ENCODE assay signal across 8 cellular contexts in the genomic region with DNA sequence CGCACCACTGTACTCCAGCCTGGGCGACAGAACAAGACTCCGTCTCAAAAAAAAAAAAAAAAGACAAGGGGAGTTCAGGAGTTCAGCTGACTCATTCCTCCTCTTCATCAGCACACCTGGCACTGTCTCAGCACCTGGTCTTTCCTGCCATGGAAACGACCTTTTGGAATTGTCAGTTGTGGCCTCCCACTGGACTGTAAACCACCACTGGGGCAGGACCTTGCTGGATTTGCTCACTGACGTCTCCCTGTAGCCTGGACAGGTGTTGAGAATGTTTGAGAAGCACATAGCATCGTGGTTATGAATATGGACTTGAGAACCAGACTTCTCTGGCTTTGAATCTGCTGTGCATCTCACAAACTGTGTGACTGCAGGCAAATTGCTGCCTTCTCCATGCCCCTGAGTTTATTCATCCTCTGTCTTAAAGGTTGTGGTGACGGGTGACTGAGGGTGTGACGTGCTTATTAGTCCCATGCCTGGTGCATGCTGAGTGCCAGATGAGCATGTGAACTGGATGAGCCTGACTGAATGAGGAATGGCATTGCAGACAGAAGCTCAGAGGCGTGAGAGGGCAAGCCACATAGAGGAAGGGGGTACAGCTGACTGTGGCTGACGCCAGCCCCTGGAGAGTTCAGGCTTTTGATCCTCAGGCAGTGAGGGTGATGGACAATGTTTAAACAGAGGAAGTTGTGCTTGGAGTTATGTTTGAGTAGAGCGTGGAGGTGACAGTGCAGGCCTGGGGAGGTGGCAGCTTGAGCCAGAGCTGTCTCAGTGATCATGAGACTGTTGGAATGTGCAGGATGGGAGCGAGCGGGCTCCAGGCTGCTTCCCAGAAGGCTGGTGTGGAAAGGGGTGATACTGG. TPM values are rescaled to one million over a fixed set of nuclear protein-coding genes. Genes with fewer than 3 reads are reported as not detected.
DNase-seq lines count a peak whose midpoint lies in the region; ATAC-seq, FAIRE-seq and TF ChIP-seq lines count a peak whose summit lies in the region.

No MANE protein-coding gene starts in this region.

- no peak for FAIRE-seq in pancreas (lab: Jason Lieb, UNC)

- H3K4me3 ChIP-seq in Panc1 (ENCODE audit: low read depth in 2 of 2, low read length in 2 of 2): no peak overlapping the region
- H3K4me3 ChIP-seq in epithelial cell of esophagus (ENCODE audit: low read length): no peak overlapping the region
- no peak overlapping the region for H3K4me3 ChIP-seq in pancreas

- DNase-seq in ELR (ENCODE audit: low read depth) (peak; percentile 88), Panc1 (ENCODE audit: low read depth, low spot score) (peak; percentile 12), epithelial cell of esophagus (ENCODE audit: low read depth) (peak; percentile 65), pancreas (peak in 4 of 6 donors; percentile 34 to 43 (median 40)), DMS79 treated with DMSO at 0.1 percent for 48 hours (lab: John Stamatoyannopoulos, UW) (no peak), midbrain (lab: John Stamatoyannopoulos, UW) (no peak)

- intact Hi-C loops in Panc1 (cut with micrococcal nuclease; ENCODE audit: unreplicated experiment) (no loop called here), pancreas (cut with DNase I) (no loop called here)

- H3K36me3 ChIP-seq in Panc1 (ENCODE audit: control insufficient read depth, insufficient read depth, low read length) (no peaks in the 10 kb centered on the region), pancreas (no peaks in the 10 kb centered on the region)

- CTCF ChIA-PET in Panc1 (lab: Charles Lee): no interaction called here

- peaks cover 28% of the 10 kb centered on the region for H3K4me1 ChIP-seq in Panc1 (ENCODE audit: control insufficient read depth, insufficient read depth, low read length)
- H3K4me1 ChIP-seq in pancreas: peaks cover 5 to 21% (median 7%) of the 10 kb centered on the region in 3 donors

- WGBS in pancreas, 2 donors: 66 to 67% methylated on average over 13 of the region's 13 CpGs

- TF ChIP-seq CTCF in Panc1 (IDR thresholded peaks at IDR 0.05) (no peak), epithelial cell of esophagus (IDR thresholded peaks at IDR 0.05; ENCODE audit: insufficient read depth, low read depth, low read length, missing control alignments) (no peak), pancreas (IDR thresholded peaks at IDR 0.05) (no peak)

- H3K9me3 ChIP-seq in Panc1 (ENCODE audit: control insufficient read depth, insufficient read depth, low read depth, low read length): no peaks in the 10 kb centered on the region
- no peaks in the 10 kb centered on the region for H3K9me3 ChIP-seq in pancreas

- H3K27me3 ChIP-seq in Panc1 (ENCODE audit: control insufficient read depth, insufficient read depth, low read length) (no peaks in the 10 kb centered on the region), pancreas (no peaks in the 10 kb centered on the region)

- BruUV-seq in Panc1 (replicated peaks; lab: Mats Ljungman, UMichigan): no TSS peak

- ATAC-seq in Panc1 (peak; percentile 33; the same call in 1 of the 2 replicates), pancreas (peak; percentile 41 to 55 (median 48)), GM21825 (IDR thresholded peaks at IDR 0.05; ENCODE audit: unreplicated experiment) (no peak), HG02840 (IDR thresholded peaks at IDR 0.05; ENCODE audit: low FRiP score, unreplicated experiment) (no peak)

- POLR2A ChIA-PET in Panc1 (lab: Charles Lee): interaction anchor here (0.7 kb wide), 1 partner anchor 8 kb away, joined by 3 read pairs; no protein-coding TSS in a partner anchor

- in situ Hi-C loops in Panc1 (cut with HindIII; ENCODE audit: low pct_unique_long_range_greater_than_20kb, low sequenced_read_pairs): no loop called here

- no peak overlapping the region for H3K27ac ChIP-seq in Panc1 (ENCODE audit: low read length)
- peak overlapping the region; percentile 16 to 74 (median 49) for H3K27ac ChIP-seq in pancreas

RNA-seq across cellular contexts. Expression of gene TOM1, which starts 12.7 kb away (rescaled TPM):
- 32.7 TPM for total RNA-seq in Panc1 (2021; ENCODE audit: unreplicated experiment)
- polyA plus RNA-seq in Panc1 (2012; ENCODE audit: insufficient read length): 42.5 TPM
- 10 to 100 TPM; 18.4 to 30.2 (median 20.2) TPM for total RNA-seq in pancreas
- polyA plus RNA-seq in pancreas: 10 to 100 TPM; 28.3 to 33.7 TPM

RNA-seq across cellular contexts. Expression of gene HMGXB4, which starts 55.1 kb away (rescaled TPM):
- 23.7 TPM for total RNA-seq in Panc1 (2021; ENCODE audit: unreplicated experiment)
- polyA plus RNA-seq in Panc1 (2012; ENCODE audit: insufficient read length): 13.3 TPM
- total RNA-seq in pancreas: 10 to 100 TPM in 1 of 6 donors, 1 to 10 TPM in 5; 5.0 to 10.1 (median 6.6) TPM
- 1 to 10 TPM; 4.8 to 5.3 TPM for polyA plus RNA-seq in pancreas

Comparison
In these comparisons a context has a peak if more than half of its experiments do, and no peak if none do; other contexts are left out.
1. DNase-seq: peak in ELR (single experiment), Panc1 (single experiment), epithelial cell of esophagus (single experiment) and pancreas (4 of 6); none in DMS79 treated with DMSO at 0.1 percent for 48 hours (single experiment) and midbrain (single experiment).
2. ATAC-seq: peak in Panc1 (single experiment) and pancreas (4 of 4); none in GM21825 (single experiment) and HG02840 (single experiment).